In genomic region chr9:6686396-6686795, GRCh38 we compare ENCODE assay signal across 9 cellular contexts. TPM values are rescaled to one million over a fixed set of nuclear protein-coding genes. Genes with fewer than 3 reads are reported as not detected.
DNase-seq lines count a peak whose midpoint lies in the region; FAIRE-seq and TF ChIP-seq lines count a peak whose summit lies in the region.
"Had no signal": no experiment of that assay in that cellular context is flagged by ENCODE, and none has a peak within 500 bp of the region (broad histone marks: within the 10 kb centered on the region; RNA-seq: fewer than 3 reads in every experiment).

No MANE protein-coding gene starts in this region.

- H4K20me1 ChIP-seq in astrocyte (ENCODE audit: insufficient read depth, low read length) = no peaks in the 10 kb centered on the region

- H3K4me3 ChIP-seq in BJ (ENCODE audit: low read depth, low read length) = no peak overlapping the region
- H3K4me3 ChIP-seq in astrocyte (ENCODE audit: insufficient read depth, low read depth, low read length) = no peak overlapping the region
- H3K4me3 ChIP-seq in tibial nerve = no peak overlapping the region
- H3K4me3 ChIP-seq in ovary = no peak overlapping the region

- H3K27ac ChIP-seq in astrocyte (ENCODE audit: low read depth, low read length) = no peak overlapping the region
- peak overlapping the region in 1 of 4 donors; percentile 41 for H3K27ac ChIP-seq in tibial nerve
- no peak overlapping the region for H3K27ac ChIP-seq in ovary

- H3K9me3 ChIP-seq in astrocyte (ENCODE audit: insufficient read depth, low read depth, low read length) (no peaks in the 10 kb centered on the region), tibial nerve (no peaks in the 10 kb centered on the region), ovary (no peaks in the 10 kb centered on the region)

- no peak overlapping the region for H3K9ac ChIP-seq in astrocyte (ENCODE audit: low read length)

- CTCF ChIA-PET in BJ (lab: Yijun Ruan, JAX) = no interaction called here

- no peak for TF ChIP-seq POLR2A in tibial nerve (IDR thresholded peaks at IDR 0.05)
- no peak for TF ChIP-seq POLR2A in ovary (IDR thresholded peaks at IDR 0.05)

- no peak overlapping the region for H2AFZ ChIP-seq in astrocyte (ENCODE audit: low read depth, low read length)

- FAIRE-seq in astrocyte (lab: Jason Lieb, UNC) = no peak
- FAIRE-seq: TTC549 had no signal

- intact Hi-C loops in ovary (cut with DNase I) = loop anchor here in 1 of 4 donors (10.0 kb wide), 1 partner anchor 272 kb away; the partner anchor contains the start of gene UHRF2

- DNase-seq in BJ (ENCODE audit: low read depth) (no peak), HT1080 (ENCODE audit: low read depth) (peak; percentile 19), astrocyte (ENCODE audit: low read depth) (peak; percentile 15), medulla oblongata (ENCODE audit: extremely low spot score) (peak; percentile 51), tibial nerve (ENCODE audit: low spot score in 2 of 2) (no peak), DMS114 treated with DMSO at 0.1 percent for 48 hours (lab: John Stamatoyannopoulos, UW; ENCODE audit: unreplicated experiment) (no peak), ovary (no peak), KG1 (lab: John Stamatoyannopoulos, UW) (no peak)

- H3K4me3 Mint-ChIP-seq in astrocyte (ENCODE audit: unreplicated experiment) = no peak overlapping the region

- H3K36me3 Mint-ChIP-seq in astrocyte (ENCODE audit: low read depth, unreplicated experiment) = no peaks in the 10 kb centered on the region

- H3K9me3 Mint-ChIP-seq in astrocyte (ENCODE audit: unreplicated experiment) = no peaks in the 10 kb centered on the region

- WGBS in tibial nerve, 2 donors = 30 to 40% methylated on average over 3 of the region's 3 CpGs
- WGBS in ovary, 3 donors = 37 to 44% (median 39%) methylated on average over 3 of the region's 3 CpGs

- H3K27ac Mint-ChIP-seq in astrocyte (ENCODE audit: unreplicated experiment) = no peak overlapping the region

- TF ChIP-seq EP300 in tibial nerve (IDR thresholded peaks at IDR 0.05) (no peak), ovary (IDR thresholded peaks at IDR 0.05) (no peak)

- TF ChIP-seq CTCF in BJ (IDR thresholded peaks at IDR 0.05; ENCODE audit: insufficient read depth, low read depth, low read length) (peak; percentile 26; the same call in 1 of the 2 replicates), astrocyte (IDR thresholded peaks at IDR 0.05; ENCODE audit: insufficient read depth, low read depth, low read length) (peak; percentile 20), tibial nerve (IDR thresholded peaks at IDR 0.05) (peak in 1 of 5 experiments; percentile 12), ovary (IDR thresholded peaks at IDR 0.05) (no peak)

- peaks cover 3% of the 10 kb centered on the region for H3K4me1 ChIP-seq in astrocyte (ENCODE audit: insufficient read depth, low read length)
- peaks cover 0 to 26% (median 0%) of the 10 kb centered on the region in 4 donors for H3K4me1 ChIP-seq in tibial nerve
- no peaks in the 10 kb centered on the region for H3K4me1 ChIP-seq in ovary (ENCODE audit: insufficient read depth)

- no peak overlapping the region for H3K4me2 ChIP-seq in astrocyte (ENCODE audit: low read length)

- no peaks in the 10 kb centered on the region for H3K36me3 ChIP-seq in BJ (ENCODE audit: control insufficient read depth, insufficient read depth, low read length)
- peaks cover 3% of the 10 kb centered on the region for H3K36me3 ChIP-seq in astrocyte (ENCODE audit: insufficient read depth, low read length)
- peaks cover 0 to 15% (median 0%) of the 10 kb centered on the region in 3 donors for H3K36me3 ChIP-seq in tibial nerve
- H3K36me3 ChIP-seq in ovary = no peaks in the 10 kb centered on the region

- H3K27me3 Mint-ChIP-seq in astrocyte (ENCODE audit: low read depth, unreplicated experiment) = no peaks in the 10 kb centered on the region

- POLR2A ChIA-PET in BJ (lab: Charles Lee) = no interaction called here

- peaks cover 19% of the 10 kb centered on the region for H3K79me2 ChIP-seq in astrocyte (ENCODE audit: insufficient read depth, low read length)

- H3K4me1 Mint-ChIP-seq in astrocyte (ENCODE audit: low read depth, unreplicated experiment) = peaks cover 7% of the 10 kb centered on the region

- H3K27me3 ChIP-seq in BJ (ENCODE audit: control insufficient read depth, insufficient read depth, low read length) (no peaks in the 10 kb centered on the region), astrocyte (ENCODE audit: insufficient read depth, low read length) (no peaks in the 10 kb centered on the region), tibial nerve (no peaks in the 10 kb centered on the region), ovary (no peaks in the 10 kb centered on the region)

RNA-seq across cellular contexts. Expression of gene GLDC, which starts 40.9 kb away (rescaled TPM):
- polyA plus RNA-seq in BJ (2011; rRNA removed) (0.28 and 0.44 TPM in 2 replicates), ovary (under 1 TPM; 0.07 to 0.53 TPM)
- polyA minus RNA-seq in BJ (2011; rRNA and poly(A)+ RNA removed) = 0.15 TPM in 1 of 2 replicates, not detected in the other
- total RNA-seq in HT1080 (2014; rRNA removed; shearing (Covaris generic)) = 5.3 and 5.5 TPM in 2 replicates
- 3.2 TPM in 2 replicates for polyA plus RNA-seq in HT1080 (2015; cell fraction: cytosol; rRNA removed)
- 5.7 and 9.2 TPM in 2 replicates for polyA plus RNA-seq in HT1080 (2015; cell fraction: nucleus; rRNA removed)
- total RNA-seq in astrocyte (2.4 and 8.9 TPM in 2 replicates), tibial nerve (10 to 100 TPM; 14.4 to 54.1 (median 21.8) TPM), ovary (1 to 10 TPM in 2 of 7 donors, under 1 TPM in 3, not detected in 2; 0.52 to 4.3 (median 0.79) TPM)

Comparison
In these comparisons a context has a peak if more than half of its experiments do, and no peak if none do; other contexts are left out.
1. DNase-seq: peak in HT1080 (single experiment), astrocyte (single experiment) and medulla oblongata (single experiment); none in BJ (single experiment), tibial nerve (0 of 2), DMS114 treated with DMSO at 0.1 percent for 48 hours (single experiment), ovary (0 of 5) and KG1 (single experiment).
2. CTCF ChIP-seq: peak in BJ (single experiment) and astrocyte (single experiment); none in ovary (0 of 3).